9 cellular contexts compared by ENCODE assay signal in the genomic region with DNA sequence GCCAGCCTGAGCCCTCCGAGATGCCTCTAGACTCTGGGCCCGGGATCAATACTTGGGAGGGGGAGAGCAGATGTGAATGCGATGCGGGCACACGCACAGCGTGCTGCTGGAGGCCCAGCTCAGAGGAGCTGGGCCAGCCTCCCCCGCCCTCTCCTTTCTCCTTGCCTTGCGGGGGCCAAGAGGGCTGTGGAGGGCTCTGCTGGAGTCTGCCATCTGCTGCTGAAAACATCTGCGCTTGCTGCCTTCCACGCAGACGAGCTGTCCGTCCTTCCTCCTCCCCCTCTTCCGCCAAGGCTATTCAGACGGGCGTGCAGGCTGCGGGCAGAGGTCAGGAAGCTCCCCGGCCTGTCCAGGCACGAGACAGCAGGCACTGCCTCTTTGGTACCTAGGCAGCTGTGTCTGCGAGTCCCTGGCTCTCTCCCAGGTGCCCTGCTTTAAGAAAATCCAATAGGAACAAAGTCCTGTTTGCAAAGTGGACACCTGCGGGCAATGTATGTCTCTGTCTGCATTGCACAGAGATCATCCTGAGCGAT.
A peak's percentile ranks its signal among the peaks of the same experiment; 100 is the strongest.
DNase-seq lines count a peak whose midpoint lies in the region; ATAC-seq lines count a peak whose summit lies in the region.
"Had no signal": no experiment of that assay in that cellular context is flagged by ENCODE, and none has a peak within 500 bp of the region (broad histone marks: within the 10 kb centered on the region; RNA-seq: fewer than 3 reads in every experiment).

No MANE protein-coding gene starts in this region.

- peak overlapping the region; percentile 83 for H3K4me2 ChIP-seq in BLaER1

- CTCF ChIA-PET in activated CD4-positive, alpha-beta T cell treated with anti-CD3 and anti-CD28 coated beads for 36 hours (lab: Charles Lee), result no interaction called here

- H3K4me3 ChIP-seq in BLaER1, result peak overlapping the region; percentile 54

- no peaks in the 10 kb centered on the region for H3K9me3 Mint-ChIP-seq in activated CD4-positive, alpha-beta T cell treated with anti-CD3 and anti-CD28 coated beads for 36 hours (ENCODE audit: low read depth)
- H3K9me3 Mint-ChIP-seq: activated B cell treated with CpG ODN at 0.5 μM for 24 hours had no signal

- H3K27ac ChIP-seq in BLaER1, result peak overlapping the region; percentile 88

- no peak overlapping the region for H3K27ac Mint-ChIP-seq in activated CD4-positive, alpha-beta T cell treated with anti-CD3 and anti-CD28 coated beads for 36 hours
- H3K27ac Mint-ChIP-seq: activated B cell treated with CpG ODN at 0.5 μM for 24 hours had no signal

- no peaks in the 10 kb centered on the region for H3K36me3 Mint-ChIP-seq in activated CD4-positive, alpha-beta T cell treated with anti-CD3 and anti-CD28 coated beads for 36 hours (ENCODE audit: low read depth)

- H3K27me3 Mint-ChIP-seq in activated CD4-positive, alpha-beta T cell treated with anti-CD3 and anti-CD28 coated beads for 36 hours, result no peaks in the 10 kb centered on the region

- no peak overlapping the region for H3K4me3 Mint-ChIP-seq in activated CD4-positive, alpha-beta T cell treated with anti-CD3 and anti-CD28 coated beads for 36 hours
- H3K4me3 Mint-ChIP-seq: activated B cell treated with CpG ODN at 0.5 μM for 24 hours had no signal

- peaks cover 58% of the 10 kb centered on the region for H3K4me1 ChIP-seq in BLaER1

- H3K9ac ChIP-seq in BLaER1, result peak overlapping the region; percentile 76

- intact Hi-C loops in activated CD4-positive, alpha-beta T cell treated with anti-CD3 and anti-CD28 coated beads for 36 hours (cut with DNase I, micrococcal nuclease), result no loop called here

- no peaks in the 10 kb centered on the region for H4K20me1 ChIP-seq in BLaER1

- no peaks in the 10 kb centered on the region; the same call in 1 of the 2 replicates for H3K9me3 ChIP-seq in BLaER1

- H3K27me3 ChIP-seq in BLaER1, result no peaks in the 10 kb centered on the region

- DNase-seq in NCI-H1092 treated with DMSO at 0.1 percent for 48 hours (lab: John Stamatoyannopoulos, UW) (peak; percentile 50), amniotic epithelial cell (ENCODE audit: low read depth) (peak; percentile 47), medulla oblongata (ENCODE audit: extremely low spot score) (peak; percentile 8), T1000 (lab: John Stamatoyannopoulos, UW) (no peak), dedifferentiated amniotic fluid mesenchymal stem cell (ENCODE audit: extremely low spot score) (no peak)
- DNase-seq in activated CD4-positive, alpha-beta T cell treated with anti-CD3 and anti-CD28 coated beads for 36 hours, result no peak
- DNase-seq: activated B cell treated with CpG ODN at 0.5 μM for 24 hours had no signal

- peaks cover 3% of the 10 kb centered on the region for H3K4me1 Mint-ChIP-seq in activated CD4-positive, alpha-beta T cell treated with anti-CD3 and anti-CD28 coated beads for 36 hours

- ATAC-seq in activated CD4-positive, alpha-beta T cell treated with anti-CD3 and anti-CD28 coated beads for 36 hours, result no peak
- no peak for ATAC-seq in GM18520 (IDR thresholded peaks at IDR 0.05; ENCODE audit: unreplicated experiment)

- H3K36me3 ChIP-seq in BLaER1, result no peaks in the 10 kb centered on the region

- POLR2A ChIA-PET in activated CD4-positive, alpha-beta T cell treated with anti-CD3 and anti-CD28 coated beads for 36 hours (lab: Charles Lee), result no interaction called here

Comparison
In these comparisons a context has a peak if more than half of its experiments do, and no peak if none do; other contexts are left out.
1. DNase-seq: peak in NCI-H1092 treated with DMSO at 0.1 percent for 48 hours (single experiment), amniotic epithelial cell (single experiment) and medulla oblongata (single experiment); none in activated CD4-positive, alpha-beta T cell treated with anti-CD3 and anti-CD28 coated beads for 36 hours (single experiment), T1000 (single experiment) and dedifferentiated amniotic fluid mesenchymal stem cell (single experiment).